Comparison of ENCODE assay signal across 1 cellular context in the genomic region with DNA sequence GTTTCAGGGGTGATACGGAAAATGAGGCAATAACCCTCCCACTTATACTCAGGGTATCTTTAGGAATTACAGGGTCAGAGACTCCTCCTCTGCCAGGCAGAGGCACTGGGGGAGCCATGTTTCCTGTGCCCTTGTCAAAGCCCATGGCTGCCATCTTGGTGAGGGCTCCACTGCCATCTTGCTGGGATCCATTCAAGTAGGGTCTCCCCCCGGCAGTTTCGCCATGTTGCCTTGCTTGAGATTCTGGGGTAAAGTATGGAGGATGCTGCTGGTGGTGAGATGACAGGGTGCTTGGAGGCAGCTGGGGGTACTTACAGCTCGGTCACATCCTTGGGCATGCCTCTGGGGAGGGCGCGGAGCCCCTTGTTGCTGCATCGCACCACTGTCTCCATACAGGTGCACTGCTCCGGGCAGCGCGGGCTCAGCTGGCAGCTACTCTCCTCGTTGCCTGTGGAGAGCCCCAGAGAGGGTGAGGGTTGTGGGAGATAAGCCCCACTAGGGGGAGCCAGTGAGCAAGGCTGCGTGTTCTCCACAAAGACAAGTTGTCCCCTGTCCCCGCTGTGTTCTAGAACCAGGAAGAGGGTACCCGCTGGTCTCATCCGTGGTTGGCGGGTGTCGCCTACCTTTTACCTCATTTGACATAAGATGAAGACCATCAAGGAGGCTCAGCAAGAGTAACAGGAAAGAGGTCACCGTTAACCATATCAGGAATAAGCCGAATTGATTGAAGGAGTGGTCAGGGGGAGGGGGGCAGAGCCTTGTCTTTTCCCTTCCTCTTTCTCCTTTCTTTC.
TF ChIP-seq lines count a peak whose summit lies in the region.

No MANE protein-coding gene starts in this region.

TF ChIP-seq in GM23338, 12 proteins besides CTCF, POLR2A, EP300 and RAD21 (continued from another document):
- TF ChIP-seq ZNF462 (CRISPR knock-in tag; IDR thresholded peaks at IDR 0.05): peak; percentile 74; the same call in 1 of the 2 replicates
- no peak for TF ChIP-seq STAT1 (IDR thresholded peaks at IDR 0.05; ENCODE audit: unreplicated experiment)
- 0 out of 2 replicates have a peak, but pooled peaks have one; percentile 50 for TF ChIP-seq CREB1 (CRISPR knock-in tag; IDR thresholded peaks at IDR 0.05; ENCODE audit: low read depth)
- TF ChIP-seq POLR2AphosphoS5 (IDR thresholded peaks at IDR 0.05; ENCODE audit: low read depth): no peak
- TF ChIP-seq ZNF331 (CRISPR knock-in tag; IDR thresholded peaks at IDR 0.05; ENCODE audit: low read depth): no peak
- TF ChIP-seq ETS1 (IDR thresholded peaks at IDR 0.05): no peak
- no peak for TF ChIP-seq REST (IDR thresholded peaks at IDR 0.05; ENCODE audit: unreplicated experiment)
- no peak for TF ChIP-seq EZH2 (IDR thresholded peaks at IDR 0.05; ENCODE audit: low read depth, unreplicated experiment)
